In the genomic region with DNA sequence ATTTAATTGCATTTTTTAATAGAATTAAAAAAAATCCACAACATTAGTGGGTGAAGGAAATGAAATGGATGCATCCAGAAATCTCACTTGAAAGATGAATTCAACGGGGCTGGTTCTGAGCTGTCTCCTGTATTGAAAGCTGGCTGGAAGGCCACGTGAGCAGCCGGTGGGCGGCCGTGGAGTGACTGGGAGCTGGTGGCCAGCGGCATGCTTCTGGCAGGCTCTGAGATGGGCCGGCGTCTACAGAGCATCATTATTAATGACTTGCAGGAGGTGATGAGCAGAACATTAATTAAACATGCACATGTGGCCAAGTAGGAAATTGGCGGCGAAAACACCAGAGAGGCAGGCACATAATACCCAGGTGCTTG, we compare ENCODE assay signal across 24 cellular contexts.
"Had no signal": no experiment of that assay in that cellular context is flagged by ENCODE, and none has a peak within 500 bp of the region (broad histone marks: within the 10 kb centered on the region; RNA-seq: fewer than 3 reads in every experiment).

No MANE protein-coding gene starts in this region.

- H3K4me3 ChIP-seq: adrenal gland, breast epithelium, Peyer's patch, SJCRH30 had no signal

- DNase-seq: activated CD4-positive, alpha-beta T cell treated with anti-CD3 and anti-CD28 coated beads for 48 hours; activated CD4-positive, alpha-beta T cell treated with anti-CD3 and anti-CD28 coated beads, Interleukin-2, amount 50 U/mL, for 4 hours; activated CD4-positive, CD25-positive, alpha-beta regulatory T cell treated with anti-CD3 and anti-CD28 coated beads, Interleukin-2, amount 50 U/mL, for 72 hours; activated CD8-positive, alpha-beta memory T cell treated with anti-CD3 and anti-CD28 coated beads, Interleukin-2, amount 50 U/mL, for 48 hours; activated CD8-positive, alpha-beta T cell treated with anti-CD3 and anti-CD28 coated beads, Interleukin-2, amount 10 ng/mL, durations not matched to agents 7 days and 5 days; activated naive CD4-positive, alpha-beta T cell treated with anti-CD3 and anti-CD28 coated beads, Interleukin-2, amount 50 U/mL, for 16 hours; activated naive CD8-positive, alpha-beta T cell treated with anti-CD3 and anti-CD28 coated beads, Interleukin-2, amount 10 ng/mL, durations not matched to agents 7 days and 5 days; activated T-cell treated with anti-CD3 and anti-CD28 coated beads, Interleukin-2, amount 50 U/mL, for 1 hour; adrenal gland; Kasumi-1; KBM-7; NCI-H1048; NCI-H146; NCI-H187 treated with DMSO at 0.1 percent for 48 hours; NCI-H2081 treated with DMSO at 0.1 percent for 48 hours; NCI-H226; NCI-H526 treated with DMSO at 0.1 percent for 48 hours; Peyer's patch; Right ventricle myocardium superior; SJCRH30; T-helper 17 cell; T-helper 9 cell had no signal

- ATAC-seq: activated CD8-positive, alpha-beta T cell treated with anti-CD3 and anti-CD28 coated beads, Interleukin-2, amount 10 ng/mL, durations not matched to agents 7 days and 5 days; T-helper 17 cell; WTC11 had no signal
